In the genomic region with DNA sequence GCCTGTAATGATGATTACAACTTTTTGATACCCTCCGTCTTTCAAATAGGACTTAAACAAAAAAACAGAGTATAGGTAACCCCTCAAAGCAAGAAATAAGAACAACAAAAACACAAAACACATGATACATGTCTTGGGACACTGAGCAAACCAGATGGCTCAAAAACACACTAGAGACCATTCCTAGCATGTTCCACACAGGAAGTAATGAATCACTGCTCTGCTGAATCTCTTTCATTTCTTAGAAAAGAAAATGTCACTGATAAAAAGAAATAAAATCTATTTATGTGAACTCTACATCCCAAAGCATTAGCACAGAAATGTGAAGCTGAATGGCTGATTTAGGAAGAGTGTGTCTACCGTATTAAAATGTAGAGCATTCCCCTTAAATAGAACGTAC, we compare ENCODE assay signal across 19 cellular contexts.
DNase-seq lines count a peak whose midpoint lies in the region; ATAC-seq lines count a peak whose summit lies in the region.
"Had no signal": no experiment of that assay in that cellular context is flagged by ENCODE, and none has a peak within 500 bp of the region (broad histone marks: within the 10 kb centered on the region; RNA-seq: fewer than 3 reads in every experiment).

No MANE protein-coding gene starts in this region.

- no peak for ATAC-seq in HG03342 (IDR thresholded peaks at IDR 0.05; ENCODE audit: unreplicated experiment)

- no peaks in the 10 kb centered on the region for H3K36me3 ChIP-seq in SJCRH30
- H3K36me3 ChIP-seq: colonic mucosa, prostate gland had no signal

- no peaks in the 10 kb centered on the region for H3K4me1 ChIP-seq in SJCRH30
- H3K4me1 ChIP-seq: colonic mucosa, prostate gland had no signal

- H3K9me3 ChIP-seq in SJCRH30 (replicated peaks), result no peaks in the 10 kb centered on the region
- H3K9me3 ChIP-seq: colonic mucosa, prostate gland had no signal

- H3K4me3 ChIP-seq in SJCRH30, result no peak overlapping the region
- H3K4me3 ChIP-seq: colonic mucosa, PC-9, prostate gland had no signal

- H3K27ac ChIP-seq in SJCRH30, result no peak overlapping the region
- H3K27ac ChIP-seq: colonic mucosa, epithelial cell of prostate, PC-9, prostate gland had no signal

- DNase-seq in EH (ENCODE audit: low read depth) (peak; percentile 58), M059J (ENCODE audit: low read depth) (peak; percentile 4), fibroblast of gingiva (ENCODE audit: low read depth) (peak; percentile 17), non-pigmented ciliary epithelial cell (ENCODE audit: low read depth) (peak; percentile 42), SJCRH30 (no peak), GF-D8 (lab: John Stamatoyannopoulos, UW) (no peak), glomerular visceral epithelial cell (ENCODE audit: extremely low spot score) (no peak)
- DNase-seq: activated gamma-delta T cell treated with Interleukin-2 at 50 U/mL for 16 hours; amygdala; C1 segment of cervical spinal cord; colonic mucosa; mesendoderm; NCI-H2171; NCI-H774; PC-9; stimulated activated CD4-positive, alpha-beta T cell treated with anti-CD3 and anti-CD28 coated beads, Interleukin-4, amount 100 ng/mL, for 4 hours had no signal

- H3K27me3 ChIP-seq in SJCRH30, result no peaks in the 10 kb centered on the region
- H3K27me3 ChIP-seq: colonic mucosa had no signal

Comparison
In these comparisons a context has a peak if more than half of its experiments do, and no peak if none do; other contexts are left out.
1. DNase-seq: peak in EH (single experiment), M059J (single experiment), fibroblast of gingiva (single experiment) and non-pigmented ciliary epithelial cell (single experiment); none in SJCRH30 (0 of 2), GF-D8 (single experiment) and glomerular visceral epithelial cell (single experiment).